1 cellular context compared by ENCODE assay signal in the genomic region with DNA sequence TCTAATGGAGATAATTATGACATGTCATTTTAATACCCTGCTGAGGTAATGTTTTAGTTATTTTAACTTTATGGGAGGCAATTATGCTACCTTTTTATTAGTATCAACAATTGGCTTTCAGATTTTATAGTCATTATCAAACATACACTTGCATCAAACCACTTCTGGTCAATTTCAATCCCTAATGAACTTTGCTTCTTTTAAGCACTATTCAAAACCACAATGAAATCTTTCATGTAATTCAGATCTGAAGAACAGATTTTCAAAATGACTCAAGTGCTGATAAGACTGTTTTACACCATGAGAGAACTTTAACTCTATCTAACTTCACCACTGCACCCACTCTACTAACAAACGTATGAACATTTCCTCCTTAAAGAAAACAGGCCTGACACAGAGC.
TF ChIP-seq lines count a peak whose summit lies in the region.

No MANE protein-coding gene starts in this region.

TF ChIP-seq in SK-N-SH, 30 proteins besides CTCF, POLR2A, EP300 and RAD21 (continued from another document):
- TF ChIP-seq USF1 (IDR thresholded peaks at IDR 0.05; ENCODE audit: borderline replicate concordance, low read depth) (no peak), JUND (IDR thresholded peaks at IDR 0.05) (0 out of 2 replicates have a peak, but pooled peaks have one; percentile 4), SMC3 (IDR thresholded peaks at IDR 0.05; ENCODE audit: low read depth, low read length) (no peak)
- TF ChIP-seq, protein P1, sequence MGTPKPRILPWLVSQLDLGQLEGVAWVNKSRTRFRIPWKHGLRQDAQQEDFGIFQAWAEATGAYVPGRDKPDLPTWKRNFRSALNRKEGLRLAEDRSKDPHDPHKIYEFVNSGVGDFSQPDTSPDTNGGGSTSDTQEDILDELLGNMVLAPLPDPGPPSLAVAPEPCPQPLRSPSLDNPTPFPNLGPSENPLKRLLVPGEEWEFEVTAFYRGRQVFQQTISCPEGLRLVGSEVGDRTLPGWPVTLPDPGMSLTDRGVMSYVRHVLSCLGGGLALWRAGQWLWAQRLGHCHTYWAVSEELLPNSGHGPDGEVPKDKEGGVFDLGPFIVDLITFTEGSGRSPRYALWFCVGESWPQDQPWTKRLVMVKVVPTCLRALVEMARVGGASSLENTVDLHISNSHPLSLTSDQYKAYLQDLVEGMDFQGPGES (IDR thresholded peaks at IDR 0.05; ENCODE audit: low read depth, low read length) = no peak
TF ChIP-seq in SK-N-SH: peak in this region for 1.
